In genomic region chr19:49672131-49672919, GRCh38 we compare ENCODE assay signal across 8 cellular contexts. TPM values are rescaled to one million over a fixed set of nuclear protein-coding genes. Genes with fewer than 3 reads are reported as not detected.
DNase-seq lines count a peak whose midpoint lies in the region; ATAC-seq, FAIRE-seq and TF ChIP-seq lines count a peak whose summit lies in the region.

No MANE protein-coding gene starts in this region.

- H3K9ac ChIP-seq in endothelial cell of umbilical vein (replicated peaks; ENCODE audit: extremely low read depth, insufficient read depth, low read length): peak overlapping the region; percentile 18

- dilution Hi-C loops in endothelial cell of umbilical vein (cut with MboI; ENCODE audit: extremely low pct_ligation_motif_present, low sequenced_read_pairs): no loop called here

- peak; percentile 93 for FAIRE-seq in endothelial cell of umbilical vein (lab: Jason Lieb, UNC)

- H3K9me3 ChIP-seq in endothelial cell of umbilical vein (replicated peaks; ENCODE audit: control insufficient read depth, insufficient read depth, low read length): no peaks in the 10 kb centered on the region

- H3K79me2 ChIP-seq in endothelial cell of umbilical vein (ENCODE audit: control insufficient read depth, insufficient read depth, low read length): peaks cover 4% of the 10 kb centered on the region

- peaks cover 5% of the 10 kb centered on the region for H3K4me1 ChIP-seq in endothelial cell of umbilical vein (ENCODE audit: control insufficient read depth, extremely low read depth, insufficient read depth, low read length)

- BruUV-seq in endothelial cell of umbilical vein (replicated peaks; lab: Mats Ljungman, UMichigan): no TSS peak

- H3K27me3 ChIP-seq in BJ (ENCODE audit: control insufficient read depth, insufficient read depth, low read length) (no peaks in the 10 kb centered on the region), endothelial cell of umbilical vein (ENCODE audit: control insufficient read depth in 2 of 2, insufficient read depth in 2 of 2, low read length in 2 of 2) (no peaks in the 10 kb centered on the region)

- CTCF ChIA-PET in BJ (lab: Yijun Ruan, JAX): interaction anchor here (0.6 to 2.1 kb wide), 27 partner anchors 8 to 332 kb away, joined by 3 to 9 read pairs (median 4); partner anchors contain the start of genes AP2A1, NOSIP and RRAS
- CTCF ChIA-PET in HEK293T (lab: Yijun Ruan, JAX): interaction anchor here (0.5 to 1.6 kb wide), 9 partner anchors 24 to 158 kb away, joined by 3 to 7 read pairs (median 3); partner anchors contain the start of genes NOSIP and RRAS
- CTCF ChIA-PET in endothelial cell of umbilical vein (lab: Charles Lee): interaction anchor here (0.7 to 2.9 kb wide), 14 partner anchors 8 to 169 kb away, joined by 3 to 10 read pairs (median 4); partner anchors contain the start of genes RRAS and SCAF1

- no peaks in the 10 kb centered on the region for H3K9me1 ChIP-seq in endothelial cell of umbilical vein (replicated peaks; ENCODE audit: control insufficient read depth, extremely low read depth, insufficient read depth, low read length)

- POLR2A ChIA-PET in BJ (lab: Charles Lee) (interaction anchor here (0.6 kb wide), 1 partner anchor 25 kb away, joined by 4 read pairs; no protein-coding TSS in a partner anchor), HEK293T (lab: Yijun Ruan, JAX) (interaction anchor here (1.1 to 1.4 kb wide), 2 partner anchors 82 to 92 kb away, joined by 3 read pairs; partner anchors contain the start of gene NOSIP), endothelial cell of umbilical vein (lab: Charles Lee) (no interaction called here)

- intact Hi-C loops in endothelial cell of umbilical vein (cut with micrococcal nuclease): loop anchor here (1.0 to 2.0 kb wide), 2 partner anchors 82 to 170 kb away; no protein-coding TSS in a partner anchor

- no peak overlapping the region for H3K4me3 ChIP-seq in BJ (ENCODE audit: low read depth, low read length)
- H3K4me3 ChIP-seq in endothelial cell of umbilical vein (replicated peaks in 1 of 3; ENCODE audit: insufficient read depth in 1 of 3, low read depth in 1 of 3, low read length in 3 of 3): peak overlapping the region in 1 of 3 experiments; percentile 26

- peak overlapping the region; percentile 82 for H2AFZ ChIP-seq in endothelial cell of umbilical vein (ENCODE audit: low read depth, low read length)

- peak overlapping the region; percentile 19 for H3K4me2 ChIP-seq in endothelial cell of umbilical vein (ENCODE audit: insufficient read depth, low read length)

- TF ChIP-seq CTCF in BJ (IDR thresholded peaks at IDR 0.05; ENCODE audit: insufficient read depth, low read depth, low read length) (peak; percentile 98), endothelial cell of umbilical vein (IDR thresholded peaks at IDR 0.05; ENCODE audit: extremely low read depth in 1 of 2, insufficient read depth in 1 of 2, low read depth in 1 of 2, low read length in 2 of 2) (peak; percentile 95 to 97)

- ATAC-seq in HG02981 (IDR thresholded peaks at IDR 0.05; ENCODE audit: unreplicated experiment): no peak

- no peak overlapping the region for H3K27ac ChIP-seq in endothelial cell of umbilical vein (ENCODE audit: insufficient read depth, low read depth, low read length)

- H4K20me1 ChIP-seq in endothelial cell of umbilical vein (replicated peaks; ENCODE audit: control insufficient read depth, extremely low read depth, insufficient read depth, low read length): no peaks in the 10 kb centered on the region

- DNase-seq in BJ (ENCODE audit: low read depth): no peak
- peak; percentile 76 for DNase-seq in HEK293T (ENCODE audit: extremely low spot score)
- DNase-seq in NOMO-1 treated with DMSO at 0.1 percent for 48 hours (lab: John Stamatoyannopoulos, UW; ENCODE audit: unreplicated experiment): peak; percentile 42
- DNase-seq in activated CD8-positive, alpha-beta memory T cell treated with anti-CD3 and anti-CD28 coated beads, Interleukin-2, amount 50 U/mL, for 4 hours: peak; percentile 81
- DNase-seq in endothelial cell of umbilical vein (ENCODE audit: low read depth, low spot score): peak; percentile 81
- peak; percentile 40 for DNase-seq in middle frontal gyrus (ENCODE audit: extremely low spot score, low spot score)
- peak; percentile 48 to 63 for DNase-seq in stimulated activated CD8-positive, alpha-beta memory T cell treated with anti-CD3 and anti-CD28 coated beads, Interleukin-4, amount 100 ng/mL, for 4 hours (ENCODE audit: low read depth in 2 of 2, low spot score in 1 of 2)

- no peak for TF ChIP-seq POLR2A in endothelial cell of umbilical vein (IDR thresholded peaks at IDR 0.05; ENCODE audit: low read depth, low read length)

- H3K36me3 ChIP-seq in BJ (ENCODE audit: control insufficient read depth, insufficient read depth, low read length): no peaks in the 10 kb centered on the region; the same call in 1 of the 2 replicates
- H3K36me3 ChIP-seq in endothelial cell of umbilical vein (ENCODE audit: control insufficient read depth in 2 of 2, extremely low read depth in 1 of 2, insufficient read depth in 2 of 2, low read length in 2 of 2): no peaks in the 10 kb centered on the region

TF ChIP-seq in endothelial cell of umbilical vein, 7 proteins besides CTCF, POLR2A, EP300 and RAD21 (continues in another document):
- TF ChIP-seq JUN (IDR thresholded peaks at IDR 0.05; ENCODE audit: borderline replicate concordance, insufficient read depth, insufficient read length, low read depth) (no peak), MYC (IDR thresholded peaks at IDR 0.05; ENCODE audit: low read depth, low read length) (no peak), GATA2 (IDR thresholded peaks at IDR 0.05; ENCODE audit: insufficient read depth, insufficient read length, low read depth, low read length) (no peak), FOS (IDR thresholded peaks at IDR 0.05; ENCODE audit: borderline replicate concordance, insufficient read depth, low read length) (no peak)

RNA-seq across cellular contexts. Expression of gene PRMT1, which starts 4.7 kb away (rescaled TPM):
- polyA plus RNA-seq in BJ (2011; rRNA removed) (269 and 372 TPM in 2 replicates), endothelial cell of umbilical vein (542 and 599 TPM in 2 replicates)
- 216 and 405 TPM in 2 replicates for polyA minus RNA-seq in BJ (2011; rRNA and poly(A)+ RNA removed)
- total RNA-seq in endothelial cell of umbilical vein: 234 and 242 TPM in 2 replicates
- 446 and 459 TPM in 2 replicates for polyA plus RNA-seq in endothelial cell of umbilical vein (2011; cell fraction: cytosol; rRNA removed)
- polyA plus RNA-seq in endothelial cell of umbilical vein (2011; cell fraction: nucleus; rRNA removed): 318 and 339 TPM in 2 replicates
- polyA plus RNA-seq in endothelial cell of umbilical vein (2012): 240 and 285 TPM in 2 replicates
- 384 and 465 TPM in 2 replicates for polyA minus RNA-seq in endothelial cell of umbilical vein
- 163 TPM for polyA minus RNA-seq in endothelial cell of umbilical vein (2011; cell fraction: cytosol; rRNA and poly(A)+ RNA removed)
- polyA minus RNA-seq in endothelial cell of umbilical vein (2011; cell fraction: nucleus; rRNA and poly(A)+ RNA removed): 97.3 and 127 TPM in 2 replicates

RNA-seq across cellular contexts. Expression of gene BCL2L12, which starts 6.6 kb away (rescaled TPM):
- 14.2 and 21.5 TPM in 2 replicates for polyA plus RNA-seq in BJ (2011; rRNA removed)
- polyA minus RNA-seq in BJ (2011; rRNA and poly(A)+ RNA removed): 8.5 and 9.5 TPM in 2 replicates
- total RNA-seq in endothelial cell of umbilical vein: 52.4 and 58.5 TPM in 2 replicates
- polyA plus RNA-seq in endothelial cell of umbilical vein: 49.8 and 62.2 TPM in 2 replicates
- 41.3 and 48.3 TPM in 2 replicates for polyA plus RNA-seq in endothelial cell of umbilical vein (2011; cell fraction: cytosol; rRNA removed)
- 21.9 and 25.4 TPM in 2 replicates for polyA plus RNA-seq in endothelial cell of umbilical vein (2011; cell fraction: nucleus; rRNA removed)
- polyA plus RNA-seq in endothelial cell of umbilical vein (2012): 39.3 and 46.4 TPM in 2 replicates
- 9.3 and 16.3 TPM in 2 replicates for polyA minus RNA-seq in endothelial cell of umbilical vein
- 19.5 TPM for polyA minus RNA-seq in endothelial cell of umbilical vein (2011; cell fraction: cytosol; rRNA and poly(A)+ RNA removed)
- 5.0 and 5.1 TPM in 2 replicates for polyA minus RNA-seq in endothelial cell of umbilical vein (2011; cell fraction: nucleus; rRNA and poly(A)+ RNA removed)

RNA-seq across cellular contexts. Expression of gene IRF3, which starts 6.7 kb away (rescaled TPM):
- 47.5 and 68.5 TPM in 2 replicates for polyA plus RNA-seq in BJ (2011; rRNA removed)
- 19.2 and 32.7 TPM in 2 replicates for polyA minus RNA-seq in BJ (2011; rRNA and poly(A)+ RNA removed)
- total RNA-seq in endothelial cell of umbilical vein: 73.5 and 79.1 TPM in 2 replicates
- 64.8 and 92.1 TPM in 2 replicates for polyA plus RNA-seq in endothelial cell of umbilical vein
- polyA plus RNA-seq in endothelial cell of umbilical vein (2011; cell fraction: cytosol; rRNA removed): 52.6 and 62.7 TPM in 2 replicates
- 119 and 141 TPM in 2 replicates for polyA plus RNA-seq in endothelial cell of umbilical vein (2011; cell fraction: nucleus; rRNA removed)
- polyA plus RNA-seq in endothelial cell of umbilical vein (2012): 78.7 and 85.0 TPM in 2 replicates
- polyA minus RNA-seq in endothelial cell of umbilical vein: 27.8 and 36.0 TPM in 2 replicates
- 46.0 TPM for polyA minus RNA-seq in endothelial cell of umbilical vein (2011; cell fraction: cytosol; rRNA and poly(A)+ RNA removed)
- 14.4 and 22.8 TPM in 2 replicates for polyA minus RNA-seq in endothelial cell of umbilical vein (2011; cell fraction: nucleus; rRNA and poly(A)+ RNA removed)

RNA-seq across cellular contexts. Expression of gene ADM5, which starts 17.1 kb away (rescaled TPM):
- polyA plus RNA-seq in BJ (2011; rRNA removed): 0.39 TPM in 2 replicates
- polyA minus RNA-seq in BJ (2011; rRNA and poly(A)+ RNA removed): 0.38 and 0.41 TPM in 2 replicates
- 3.3 and 4.4 TPM in 2 replicates for total RNA-seq in endothelial cell of umbilical vein
- polyA plus RNA-seq in endothelial cell of umbilical vein: 3.3 and 4.5 TPM in 2 replicates
- 0.66 and 1.1 TPM in 2 replicates for polyA plus RNA-seq in endothelial cell of umbilical vein (2011; cell fraction: cytosol; rRNA removed)
- 15.0 and 15.1 TPM in 2 replicates for polyA plus RNA-seq in endothelial cell of umbilical vein (2011; cell fraction: nucleus; rRNA removed)
- 0.63 and 1.3 TPM in 2 replicates for polyA plus RNA-seq in endothelial cell of umbilical vein (2012)
- polyA minus RNA-seq in endothelial cell of umbilical vein: 0.97 and 1.2 TPM in 2 replicates
- polyA minus RNA-seq in endothelial cell of umbilical vein (2011; cell fraction: cytosol; rRNA and poly(A)+ RNA removed): 3.7 TPM
- 3.6 and 5.0 TPM in 2 replicates for polyA minus RNA-seq in endothelial cell of umbilical vein (2011; cell fraction: nucleus; rRNA and poly(A)+ RNA removed)

RNA-seq across cellular contexts. Expression of gene CPT1C, which starts 18.6 kb away (rescaled TPM):
- 26.0 and 45.9 TPM in 2 replicates for polyA plus RNA-seq in BJ (2011; rRNA removed)
- polyA minus RNA-seq in BJ (2011; rRNA and poly(A)+ RNA removed): 22.0 and 23.6 TPM in 2 replicates
- total RNA-seq in endothelial cell of umbilical vein: 24.7 and 45.7 TPM in 2 replicates
- 80.8 and 88.3 TPM in 2 replicates for polyA plus RNA-seq in endothelial cell of umbilical vein
- 27.2 and 35.7 TPM in 2 replicates for polyA plus RNA-seq in endothelial cell of umbilical vein (2011; cell fraction: cytosol; rRNA removed)
- 286 and 359 TPM in 2 replicates for polyA plus RNA-seq in endothelial cell of umbilical vein (2011; cell fraction: nucleus; rRNA removed)
- 28.2 and 30.0 TPM in 2 replicates for polyA plus RNA-seq in endothelial cell of umbilical vein (2012)
- 40.1 and 47.8 TPM in 2 replicates for polyA minus RNA-seq in endothelial cell of umbilical vein
- not detected for polyA minus RNA-seq in endothelial cell of umbilical vein (2011; cell fraction: cytosol; rRNA and poly(A)+ RNA removed)
- polyA minus RNA-seq in endothelial cell of umbilical vein (2011; cell fraction: nucleus; rRNA and poly(A)+ RNA removed): 42.0 and 59.1 TPM in 2 replicates
